In the genomic region with DNA sequence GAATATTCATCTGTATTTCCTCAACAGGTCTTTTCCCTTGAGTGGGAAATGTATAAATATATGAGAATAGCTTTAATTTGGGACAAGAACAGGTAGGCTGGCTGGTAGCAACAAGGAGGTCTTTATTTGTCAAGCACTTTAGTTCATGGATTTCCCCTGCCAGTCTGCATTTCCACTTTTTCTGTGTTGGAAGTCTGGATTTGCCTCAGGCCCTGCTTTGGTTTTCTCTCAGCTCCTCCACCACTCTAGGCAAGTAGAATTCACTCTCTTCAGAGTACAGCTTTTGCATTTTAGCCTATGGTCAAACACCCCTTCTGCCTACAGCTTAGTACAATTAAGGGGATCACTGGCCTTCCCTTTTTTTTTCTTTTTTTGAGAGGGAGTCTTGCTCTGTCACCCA, we compare ENCODE assay signal across 19 cellular contexts.
"Had no signal": no experiment of that assay in that cellular context is flagged by ENCODE, and none has a peak within 500 bp of the region (broad histone marks: within the 10 kb centered on the region; RNA-seq: fewer than 3 reads in every experiment).

No MANE protein-coding gene starts in this region.

- H3K27ac ChIP-seq: esophagus squamous epithelium, gastroesophageal sphincter, left lung, lower lobe of right lung, ovary, right atrium auricular region, sigmoid colon, skin epidermis, suprapubic skin, thyroid gland had no signal

- H3K27ac Mint-ChIP-seq: dendritic cell treated with granulocyte-macrophage colony-stimulating factor and Interleukin-4, amounts not matched to agents 40 ng/mL and 50 ng/mL, for 4 days; memory B cell; naive thymus-derived CD4-positive, alpha-beta T cell; type B pancreatic cell had no signal

- H3K4me3 ChIP-seq: esophagus squamous epithelium, gastroesophageal sphincter, left lung, lower lobe of right lung, ovary, right atrium auricular region, sigmoid colon, skin epidermis, suprapubic skin, thyroid gland had no signal

- DNase-seq: effector memory CD8-positive, alpha-beta T cell; esophagus squamous epithelium; foreskin fibroblast; glutamatergic neuron; left lung; lower lobe of right lung; naive thymus-derived CD4-positive, alpha-beta T cell; ovary; sigmoid colon; stimulated activated CD4-positive, alpha-beta T cell treated with anti-CD3 and anti-CD28 coated beads, Interleukin-12 subunit alpha, Interleukin-12 subunit beta, amount 100 ng/mL, for 4 hours; stimulated activated naive CD8-positive, alpha-beta T cell treated with anti-CD3 and anti-CD28 coated beads, Interleukin-15, Interleukin-2, amounts not matched to agents 100 U/mL and 50 U/mL, for 24 hours; thyroid gland had no signal

- H3K9me3 Mint-ChIP-seq: dendritic cell treated with granulocyte-macrophage colony-stimulating factor and Interleukin-4, amounts not matched to agents 40 ng/mL and 50 ng/mL, for 4 days; type B pancreatic cell had no signal

- H3K4me3 Mint-ChIP-seq: dendritic cell treated with granulocyte-macrophage colony-stimulating factor and Interleukin-4, amounts not matched to agents 40 ng/mL and 50 ng/mL, for 4 days; effector memory CD8-positive, alpha-beta T cell; memory B cell; naive thymus-derived CD4-positive, alpha-beta T cell; type B pancreatic cell had no signal

- H3K4me1 Mint-ChIP-seq: memory B cell; naive thymus-derived CD4-positive, alpha-beta T cell had no signal

- H3K27me3 ChIP-seq: esophagus squamous epithelium, gastroesophageal sphincter, left lung, ovary, right atrium auricular region, sigmoid colon, suprapubic skin, thyroid gland had no signal

- H3K9me3 ChIP-seq: esophagus squamous epithelium, gastroesophageal sphincter, lower lobe of right lung, ovary, right atrium auricular region, sigmoid colon, suprapubic skin, thyroid gland had no signal

- H3K36me3 ChIP-seq: left lung, lower lobe of right lung, ovary, thyroid gland had no signal

- H3K4me1 ChIP-seq: esophagus squamous epithelium, gastroesophageal sphincter, left lung, lower lobe of right lung, right atrium auricular region, suprapubic skin, thyroid gland had no signal

- H3K27me3 Mint-ChIP-seq: dendritic cell treated with granulocyte-macrophage colony-stimulating factor and Interleukin-4, amounts not matched to agents 40 ng/mL and 50 ng/mL, for 4 days; effector memory CD8-positive, alpha-beta T cell; memory B cell; naive thymus-derived CD4-positive, alpha-beta T cell; type B pancreatic cell had no signal
